In the genomic region with DNA sequence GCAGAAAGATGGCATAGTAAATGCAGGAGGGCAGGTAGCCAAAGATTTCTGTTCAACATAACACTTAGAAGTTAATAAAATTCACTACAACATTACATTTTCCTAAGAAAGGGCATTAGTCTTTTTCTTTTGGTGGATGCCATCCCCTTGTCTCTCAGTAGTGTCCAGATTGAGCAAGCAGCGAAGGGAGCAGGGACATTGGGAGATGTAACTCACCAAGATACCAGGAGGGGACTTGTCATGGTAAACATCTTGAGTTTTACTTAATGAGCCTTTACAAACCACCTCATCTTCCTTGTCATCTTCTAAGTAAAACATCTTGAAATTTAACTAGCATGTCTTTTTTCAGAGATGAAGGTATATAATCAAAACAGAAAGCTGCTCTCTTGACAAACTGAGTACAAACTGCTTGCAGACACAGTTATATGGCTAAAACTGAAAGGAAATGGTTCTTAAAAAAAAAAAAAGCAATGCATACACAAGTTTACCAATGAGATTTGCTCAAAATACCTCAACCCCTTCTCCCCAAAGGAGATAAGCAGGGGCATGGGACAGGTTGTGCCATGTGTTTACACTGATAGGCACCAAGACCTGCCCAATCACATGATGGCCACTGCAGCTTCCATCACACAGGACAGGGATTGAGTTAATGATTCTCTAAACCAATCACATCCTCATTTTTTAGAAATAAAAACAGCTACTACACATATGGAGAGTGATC, we compare ENCODE assay signal across 11 cellular contexts. TPM values are rescaled to one million over a fixed set of nuclear protein-coding genes. Genes with fewer than 3 reads are reported as not detected.
A peak's percentile ranks its signal among the peaks of the same experiment; 100 is the strongest.
DNase-seq lines count a peak whose midpoint lies in the region; ATAC-seq and TF ChIP-seq lines count a peak whose summit lies in the region.
"Had no signal": no experiment of that assay in that cellular context is flagged by ENCODE, and none has a peak within 500 bp of the region (broad histone marks: within the 10 kb centered on the region; RNA-seq: fewer than 3 reads in every experiment).

No MANE protein-coding gene starts in this region.

- no peaks in the 10 kb centered on the region for H3K9me3 Mint-ChIP-seq in CD4-positive, alpha-beta T cell
- H3K9me3 Mint-ChIP-seq in natural killer cell (no peaks in the 10 kb centered on the region), endothelial cell (ENCODE audit: unreplicated experiment) (no peaks in the 10 kb centered on the region)
- H3K9me3 Mint-ChIP-seq: neural crest cell had no signal

- H2AFZ ChIP-seq in Loucy (ENCODE audit: low read length) = no peak overlapping the region

- POLR2A ChIA-PET in CD4-positive, alpha-beta T cell (lab: Charles Lee) = interaction anchor here (1.0 to 4.8 kb wide), 16 partner anchors 11 to 267 kb away, joined by 3 to 161 read pairs (median 6); a partner anchor contains a TSS

- H3K4me2 ChIP-seq in Loucy (ENCODE audit: low read depth, low read length, poor library complexity, severe bottlenecking) = peak overlapping the region; percentile 70

- no peaks in the 10 kb centered on the region for H3K27me3 Mint-ChIP-seq in CD4-positive, alpha-beta T cell
- H3K27me3 Mint-ChIP-seq in natural killer cell (ENCODE audit: low read depth in 2 of 2) (no peaks in the 10 kb centered on the region), endothelial cell (ENCODE audit: unreplicated experiment) (peaks cover 3% of the 10 kb centered on the region)

- peaks cover 93% of the 10 kb centered on the region for H3K79me2 ChIP-seq in Loucy (ENCODE audit: insufficient read depth, low read length)

- H3F3A ChIP-seq in Loucy (ENCODE audit: low read depth) = no peaks in the 10 kb centered on the region

- H3K4me1 Mint-ChIP-seq in CD4-positive, alpha-beta T cell (ENCODE audit: low read depth) = peaks cover 82% of the 10 kb centered on the region
- peaks cover 65 to 68% of the 10 kb centered on the region in 2 donors for H3K4me1 Mint-ChIP-seq in natural killer cell
- H3K4me1 Mint-ChIP-seq in endothelial cell (ENCODE audit: unreplicated experiment) = peaks cover 20% of the 10 kb centered on the region

- TF ChIP-seq CTCF in CD4-positive, alpha-beta T cell (IDR thresholded peaks at IDR 0.05) = no peak
- TF ChIP-seq CTCF in Loucy (conservative IDR thresholded peaks at IDR 0.05; ENCODE audit: low read length) (no peak), natural killer cell (IDR thresholded peaks at IDR 0.05) (peak; percentile 20), endothelial cell (IDR thresholded peaks at IDR 0.05; ENCODE audit: unreplicated experiment) (no peak)

- H3K36me3 Mint-ChIP-seq in CD4-positive, alpha-beta T cell (ENCODE audit: low read depth) = peaks cover 23% of the 10 kb centered on the region
- H3K36me3 Mint-ChIP-seq in natural killer cell (no peaks in the 10 kb centered on the region), endothelial cell (ENCODE audit: low read depth, unreplicated experiment) (peaks cover 1% of the 10 kb centered on the region)

- intact Hi-C loops in CD4-positive, alpha-beta T cell (cut with DNase I, micrococcal nuclease) = loop anchor here (1.0 to 10.0 kb wide), 2 partner anchors 10 to 188 kb away; no protein-coding TSS in a partner anchor
- intact Hi-C loops in natural killer cell (cut with micrococcal nuclease) = loop anchor here (5.0 kb wide), 1 partner anchor 265 kb away; a partner anchor contains a TSS

- CTCF ChIA-PET in CD4-positive, alpha-beta T cell (lab: Charles Lee) = interaction anchor here (0.5 to 1.4 kb wide), 10 partner anchors 10 to 264 kb away, joined by 3 to 4 read pairs (median 3); no protein-coding TSS in a partner anchor

- no peaks in the 10 kb centered on the region for H3K27me3 ChIP-seq in CD4-positive, alpha-beta T cell (ENCODE audit: control insufficient read depth, insufficient read depth, low read length)
- no peaks in the 10 kb centered on the region for H3K27me3 ChIP-seq in Loucy (ENCODE audit: insufficient read depth, low read length, poor library complexity, severe bottlenecking)

- peak; percentile 30 for ATAC-seq in CD4-positive, alpha-beta T cell (ENCODE audit: poor library complexity)
- ATAC-seq in natural killer cell = peak; percentile 6 to 28 (median 24)
- no peak for ATAC-seq in GM18520 (IDR thresholded peaks at IDR 0.05; ENCODE audit: unreplicated experiment)

- H3K27ac ChIP-seq in CD4-positive, alpha-beta T cell (ENCODE audit: low read depth, low read length) = peak overlapping the region; percentile 80

- peak overlapping the region; percentile 89 for H3K27ac Mint-ChIP-seq in CD4-positive, alpha-beta T cell
- H3K27ac Mint-ChIP-seq in natural killer cell (peak overlapping the region; percentile 95 to 98), endothelial cell (ENCODE audit: unreplicated experiment) (no peak overlapping the region)

- H3K9ac ChIP-seq in Loucy (ENCODE audit: low read depth, low read length, poor library complexity, severe bottlenecking) = peak overlapping the region; percentile 49

- no peaks in the 10 kb centered on the region for H3K9me3 ChIP-seq in CD4-positive, alpha-beta T cell (ENCODE audit: control insufficient read depth, low read length)
- no peaks in the 10 kb centered on the region for H3K9me3 ChIP-seq in Loucy (ENCODE audit: insufficient read depth, low read depth, low read length)

- no peaks in the 10 kb centered on the region for H3K36me3 ChIP-seq in Loucy (ENCODE audit: insufficient read depth, low read length)

- no peak for DNase-seq in CD4-positive, alpha-beta T cell
- DNase-seq in central memory CD4-positive, alpha-beta T cell = peak; percentile 38
- DNase-seq in natural killer cell (no peak), NCI-H146 (lab: John Stamatoyannopoulos, UW) (no peak), endothelial cell (ENCODE audit: low spot score) (no peak), NCI-H526 treated with DMSO at 0.1 percent for 48 hours (lab: John Stamatoyannopoulos, UW) (no peak)
- DNase-seq: effector CD4-positive, alpha-beta T cell; MV-4-11 had no signal

- peak overlapping the region; percentile 88 for H3K4me3 Mint-ChIP-seq in CD4-positive, alpha-beta T cell
- H3K4me3 Mint-ChIP-seq in natural killer cell (peak overlapping the region; percentile 91), endothelial cell (ENCODE audit: unreplicated experiment) (no peak overlapping the region)
- H3K4me3 Mint-ChIP-seq: neural crest cell had no signal

- H4K20me1 ChIP-seq in Loucy (ENCODE audit: insufficient read depth, low read length, poor library complexity, severe bottlenecking) = peaks cover 15% of the 10 kb centered on the region

- H3K9me2 ChIP-seq in Loucy (replicated peaks; ENCODE audit: low read depth, low read length) = no peaks in the 10 kb centered on the region

- H3K4me1 ChIP-seq in Loucy (ENCODE audit: insufficient read depth, low read length, poor library complexity, severe bottlenecking) = peaks cover 71% of the 10 kb centered on the region

- peak overlapping the region; percentile 51 for H3K4me3 ChIP-seq in Loucy (ENCODE audit: low read length, poor library complexity, severe bottlenecking)

RNA-seq across cellular contexts. Expression of a gene that starts 30.3 kb away (rescaled TPM):
- 10 to 100 TPM; 48.7 to 49.0 TPM for total RNA-seq in CD4-positive, alpha-beta T cell
- total RNA-seq in natural killer cell (10 to 100 TPM; 32.9 to 58.8 (median 57.1) TPM), endothelial cell (ENCODE audit: unreplicated experiment) (26.1 TPM)
